34 cellular contexts compared by ENCODE assay signal in genomic region chr3:175214210-175214609, GRCh38.
"Had no signal": no experiment of that assay in that cellular context is flagged by ENCODE, and none has a peak within 500 bp of the region (broad histone marks: within the 10 kb centered on the region; RNA-seq: fewer than 3 reads in every experiment).

No MANE protein-coding gene starts in this region.

- H3K4me3 ChIP-seq: MG63 had no signal

- H3K27me3 ChIP-seq: MG63 had no signal

- DNase-seq: Karpas-422, Kasumi-1, MG63, MM.1S, MV-4-11, NCI-H1048, NCI-H1092, NCI-H1092 treated with DMSO at 0.1 percent for 48 hours, NCI-H1105, NCI-H1105 treated with DMSO at 0.1 percent for 48 hours, NCI-H1417 treated with DMSO at 0.1 percent for 48 hours, NCI-H1436, NCI-H1436 treated with DMSO at 0.1 percent for 48 hours, NCI-H146, NCI-H1694, NCI-H1694 treated with DMSO at 0.1 percent for 48 hours, NCI-H187, NCI-H187 treated with DMSO at 0.1 percent for 48 hours, NCI-H1930, NCI-H2029, NCI-H2029 treated with DMSO at 0.1 percent for 48 hours, NCI-H2081, NCI-H2081 treated with DMSO at 0.1 percent for 48 hours, NCI-H2107, NCI-H2171, NCI-H2171 treated with DMSO at 0.1 percent for 48 hours, NCI-H2227 treated with DMSO at 0.1 percent for 48 hours, NCI-H226, NCI-H345, NCI-H446, NCI-H446 treated with DMSO at 0.1 percent for 48 hours, NCI-H510A, NCI-H510A treated with DMSO at 0.1 percent for 48 hours, NCI-H524 had no signal
